ENCODE assay signal across 13 cellular contexts in genomic region chr20:1533059-1533458, GRCh38. TPM values are rescaled to one million over a fixed set of nuclear protein-coding genes. Genes with fewer than 3 reads are reported as not detected.
DNase-seq lines count a peak whose midpoint lies in the region; TF ChIP-seq lines count a peak whose summit lies in the region.
"Had no signal": no experiment of that assay in that cellular context is flagged by ENCODE, and none has a peak within 500 bp of the region (broad histone marks: within the 10 kb centered on the region; RNA-seq: fewer than 3 reads in every experiment).

No MANE protein-coding gene starts in this region.

- no peaks in the 10 kb centered on the region for H3K27me3 ChIP-seq in spleen (replicated peaks in 1 of 7)

- H3K36me3 ChIP-seq in OCI-LY7 (ENCODE audit: insufficient read depth, low read length) (no peaks in the 10 kb centered on the region), spleen (no peaks in the 10 kb centered on the region)
- H3K36me3 ChIP-seq: SJSA1 had no signal

- no peaks in the 10 kb centered on the region for H3K79me2 ChIP-seq in OCI-LY7 (ENCODE audit: insufficient read depth, low read depth, low read length)
- H3K79me2 ChIP-seq: parathyroid adenoma had no signal

- H3K4me1 ChIP-seq in OCI-LY7 (ENCODE audit: insufficient read depth, low read length, poor library complexity, severe bottlenecking) (peaks cover 7% of the 10 kb centered on the region), spleen (peaks cover 9 to 49% (median 27%) of the 10 kb centered on the region in 6 donors)
- H3K4me1 ChIP-seq: parathyroid adenoma, SJSA1 had no signal

- H3K9me3 ChIP-seq in OCI-LY7 (ENCODE audit: low read length) = no peaks in the 10 kb centered on the region
- no peaks in the 10 kb centered on the region for H3K9me3 ChIP-seq in spleen
- H3K9me3 ChIP-seq: SJSA1 had no signal

- BruUV-seq in OCI-LY7 (replicated peaks; lab: Mats Ljungman, UMichigan) = no TSS peak

- CTCF ChIA-PET in GM10248 (lab: Yijun Ruan, JAX) (interaction anchor here (0.9 to 2.1 kb wide), 7 partner anchors 13 to 244 kb away, joined by 3 to 9 read pairs (median 3); partner anchors contain the start of gene NSFL1C), OCI-LY7 (lab: Charles Lee; ENCODE audit: unreplicated experiment) (no interaction called here)

- peak; percentile 7 for TF ChIP-seq CTCF in GM10248 (IDR thresholded peaks at IDR 0.05; ENCODE audit: control extremely low read depth, extremely low read depth, low read depth, missing control alignments)
- TF ChIP-seq CTCF in OCI-LY7 (conservative IDR thresholded peaks at IDR 0.05; ENCODE audit: low read length) = 0 out of 2 replicates have a peak, but pooled peaks have one; percentile 16
- no peak for TF ChIP-seq CTCF in spleen (IDR thresholded peaks at IDR 0.05 in 8 of 11, conservative IDR thresholded peaks at IDR 0.05 in 3 of 11)

- no peak overlapping the region for H3K4me2 ChIP-seq in OCI-LY7 (ENCODE audit: low read length)

- H3K9me2 ChIP-seq in OCI-LY7 (ENCODE audit: insufficient read depth, low read length) = no peaks in the 10 kb centered on the region

- no peaks in the 10 kb centered on the region for H4K20me1 ChIP-seq in OCI-LY7 (ENCODE audit: insufficient read depth, low read length)

- DNase-seq in NCI-H2171 treated with DMSO at 0.1 percent for 48 hours (lab: John Stamatoyannopoulos, UW) = peak; percentile 48
- DNase-seq in NCI-H2171 (lab: John Stamatoyannopoulos, UW) = no peak
- DNase-seq in GM10248 (ENCODE audit: extremely low spot score) = no peak
- no peak for DNase-seq in OCI-LY7 (ENCODE audit: low spot score)
- DNase-seq in globus pallidus (ENCODE audit: low spot score) = peak; percentile 32
- no peak for DNase-seq in anterior cingulate cortex (lab: John Stamatoyannopoulos, UW)
- no peak for DNase-seq in DMS79 treated with DMSO at 0.1 percent for 48 hours (lab: John Stamatoyannopoulos, UW)
- no peak for DNase-seq in spleen
- DNase-seq: activated CD4-positive, alpha-beta memory T cell treated with anti-CD3 and anti-CD28 coated beads for 36 hours; stimulated activated CD4-positive, alpha-beta T cell treated with anti-CD3 and anti-CD28 coated beads, Interleukin-4, amount 100 ng/mL, for 4 hours had no signal

- H3K27ac ChIP-seq in OCI-LY7 (ENCODE audit: low read depth, low read length, poor library complexity, severe bottlenecking) (no peak overlapping the region), spleen (no peak overlapping the region)
- H3K27ac ChIP-seq: parathyroid adenoma, SJSA1 had no signal

- no peak for TF ChIP-seq POLR2A in spleen (IDR thresholded peaks at IDR 0.05)

- POLR2A ChIA-PET in GM10248 (lab: Yijun Ruan, JAX) (no interaction called here), OCI-LY7 (lab: Charles Lee) (interaction anchor here (0.6 kb wide), 1 partner anchor 1084 kb away, joined by 3 read pairs; no protein-coding TSS in a partner anchor)

- no peak overlapping the region for H2AFZ ChIP-seq in OCI-LY7 (ENCODE audit: low read length)
- H2AFZ ChIP-seq: parathyroid adenoma had no signal

- intact Hi-C loops in OCI-LY7 (cut with micrococcal nuclease; ENCODE audit: unreplicated experiment) = loop anchor here (1.0 kb wide), 1 partner anchor 244 kb away; no protein-coding TSS in a partner anchor
- intact Hi-C loops in spleen (cut with DNase I; ENCODE audit: low total_unique reads) = no loop called here

- H3K4me3 ChIP-seq in OCI-LY7 (ENCODE audit: low read depth, low read length, poor library complexity, severe bottlenecking) (no peak overlapping the region), spleen (no peak overlapping the region)
- H3K4me3 ChIP-seq: SJSA1 had no signal

- 76 to 91% (median 87%) methylated on average over 4 of the region's 4 CpGs for WGBS in spleen, 5 donors

RNA-seq across cellular contexts. Expression of gene SIRPD, which starts 24.4 kb away (rescaled TPM):
- total RNA-seq in OCI-LY7 (2014; rRNA removed; shearing (Covaris generic)) = not detected in 2 replicates
- total RNA-seq in OCI-LY7 (2022) = not detected in 2 replicates
- total RNA-seq in spleen = 1 to 10 TPM in 6 of 7 donors, under 1 TPM in 1; 0.72 to 8.2 (median 2.6) TPM
- polyA plus RNA-seq in spleen = 1 to 10 TPM in 1 of 3 donors, under 1 TPM in 2; 0.24 to 1.0 (median 0.93) TPM
- total RNA-seq: activated CD4-positive, alpha-beta memory T cell treated with anti-CD3 and anti-CD28 coated beads for 36 hours; SJSA1 had no signal
- polyA plus RNA-seq: liver had no signal

RNA-seq across cellular contexts. Expression of gene SIRPB2, which starts 41.8 kb away (rescaled TPM):
- not detected in 2 replicates for total RNA-seq in OCI-LY7 (2014; rRNA removed; shearing (Covaris generic))
- not detected in 2 replicates for total RNA-seq in OCI-LY7 (2022)
- 10 to 100 TPM; 27.3 to 92.2 (median 42.1) TPM for total RNA-seq in spleen
- 1 to 10 TPM; 2.1 to 4.7 (median 2.2) TPM for polyA plus RNA-seq in spleen
- total RNA-seq: activated CD4-positive, alpha-beta memory T cell treated with anti-CD3 and anti-CD28 coated beads for 36 hours; SJSA1 had no signal

Comparison
In these comparisons a context has a peak if more than half of its experiments do, and no peak if none do; other contexts are left out.
1. DNase-seq: peak in NCI-H2171 treated with DMSO at 0.1 percent for 48 hours (single experiment) and globus pallidus (single experiment); none in NCI-H2171 (single experiment), GM10248 (single experiment), OCI-LY7 (single experiment), anterior cingulate cortex (0 of 58), DMS79 treated with DMSO at 0.1 percent for 48 hours (single experiment) and spleen (single experiment).
2. CTCF ChIP-seq: peak in GM10248 (single experiment) and OCI-LY7 (single experiment); none in spleen (0 of 11).
3. RNA of gene SIRPB2, which starts 41.8 kb away (total RNA-seq): 27.3 to 92.2 TPM in spleen; not detected in OCI-LY7; every median in the first group is over 10 times any median in the second.